In genomic region chr11:68335693-68336092, GRCh38 we compare ENCODE assay signal across 22 cellular contexts. TPM values are rescaled to one million over a fixed set of nuclear protein-coding genes. Genes with fewer than 3 reads are reported as not detected.
DNase-seq lines count a peak whose midpoint lies in the region; ATAC-seq and TF ChIP-seq lines count a peak whose summit lies in the region.
"Had no signal": no experiment of that assay in that cellular context is flagged by ENCODE, and none has a peak within 500 bp of the region (broad histone marks: within the 10 kb centered on the region; RNA-seq: fewer than 3 reads in every experiment).

No MANE protein-coding gene starts in this region.

- H3K27ac Mint-ChIP-seq in stimulated activated naive CD8-positive, alpha-beta T cell treated with anti-CD3 and anti-CD28 coated beads, Interleukin-15, amount 100 ng/mL, for 72 hours, result no peak overlapping the region
- peak overlapping the region in 2 of 3 experiments; percentile 8 to 12 for H3K27ac Mint-ChIP-seq in nephron
- H3K27ac Mint-ChIP-seq: activated T-helper 1 cell treated with anti-CD3 and anti-CD28 coated beads, Interleukin-12 subunit alpha, Interleukin-12 subunit beta, Interleukin-2, Interleukin-4 antibody, amounts not matched to agents 30 ng/mL and 10 ng/mL and 1 ng/mL, durations not matched to agents 14 hours and 24 hours and 36 hours; CD4-positive, alpha-beta memory T cell had no signal

- no peaks in the 10 kb centered on the region for H3K36me3 ChIP-seq in heart right ventricle
- H3K36me3 ChIP-seq: HAP-1, left lung had no signal

- WGBS in heart right ventricle, 2 donors, result 32 to 47% methylated on average over 8 of the region's 8 CpGs

- peaks cover 75% of the 10 kb centered on the region for H3K4me1 Mint-ChIP-seq in stimulated activated naive CD8-positive, alpha-beta T cell treated with anti-CD3 and anti-CD28 coated beads, Interleukin-15, amount 100 ng/mL, for 72 hours
- H3K4me1 Mint-ChIP-seq in nephron, result peaks cover 63% of the 10 kb centered on the region

- H3K9me3 Mint-ChIP-seq in stimulated activated naive CD8-positive, alpha-beta T cell treated with anti-CD3 and anti-CD28 coated beads, Interleukin-15, amount 100 ng/mL, for 72 hours, result no peaks in the 10 kb centered on the region
- H3K9me3 Mint-ChIP-seq in nephron, result no peaks in the 10 kb centered on the region
- H3K9me3 Mint-ChIP-seq: activated T-helper 1 cell treated with anti-CD3 and anti-CD28 coated beads, Interleukin-12 subunit alpha, Interleukin-12 subunit beta, Interleukin-2, Interleukin-4 antibody, amounts not matched to agents 30 ng/mL and 10 ng/mL and 1 ng/mL, durations not matched to agents 14 hours and 24 hours and 36 hours; CD4-positive, alpha-beta memory T cell; effector memory CD8-positive, alpha-beta T cell had no signal

- TF ChIP-seq CTCF in heart right ventricle (IDR thresholded peaks at IDR 0.05), result no peak
- TF ChIP-seq CTCF in nephron (IDR thresholded peaks at IDR 0.05; ENCODE audit: unreplicated experiment in 3 of 3), result no peak

- no peak overlapping the region for H3K4me3 ChIP-seq in heart right ventricle
- H3K4me3 ChIP-seq: body of pancreas, HAP-1, left lung had no signal

- DNase-seq in stimulated activated naive CD8-positive, alpha-beta T cell treated with anti-CD3 and anti-CD28 coated beads, Interleukin-15, amount 100 ng/mL, for 72 hours, result no peak
- DNase-seq in stimulated activated naive CD8-positive, alpha-beta T cell treated with anti-CD3 and anti-CD28 coated beads, Interleukin-15, Interleukin-2, amounts not matched to agents 100 U/mL and 50 U/mL, for 24 hours, result no peak
- DNase-seq in heart right ventricle, result no peak
- no peak for DNase-seq in NCI-H2171 (lab: John Stamatoyannopoulos, UW)
- no peak for DNase-seq in GM19240 (ENCODE audit: insufficient read length, low spot score)
- DNase-seq: body of pancreas; effector memory CD8-positive, alpha-beta T cell; GF-D8; glutamatergic neuron; left lung; NCI-H1048; NCI-H2029 treated with DMSO at 0.1 percent for 48 hours; T1000; trophoblast cell had no signal

- no peak overlapping the region for H3K4me3 Mint-ChIP-seq in stimulated activated naive CD8-positive, alpha-beta T cell treated with anti-CD3 and anti-CD28 coated beads, Interleukin-15, amount 100 ng/mL, for 72 hours
- H3K4me3 Mint-ChIP-seq in nephron, result no peak overlapping the region
- H3K4me3 Mint-ChIP-seq: activated T-helper 1 cell treated with anti-CD3 and anti-CD28 coated beads, Interleukin-12 subunit alpha, Interleukin-12 subunit beta, Interleukin-2, Interleukin-4 antibody, amounts not matched to agents 30 ng/mL and 10 ng/mL and 1 ng/mL, durations not matched to agents 14 hours and 24 hours and 36 hours; CD4-positive, alpha-beta memory T cell; effector memory CD8-positive, alpha-beta T cell had no signal

- H3K36me3 Mint-ChIP-seq in nephron (ENCODE audit: low read depth), result no peaks in the 10 kb centered on the region
- H3K36me3 Mint-ChIP-seq: CD4-positive, alpha-beta memory T cell had no signal

- intact Hi-C loops in heart right ventricle (cut with DNase I), result loop anchor here in 1 of 10 donors (5.0 kb wide), 1 partner anchor 37 kb away; no protein-coding TSS in a partner anchor

- no peaks in the 10 kb centered on the region for H3K27me3 ChIP-seq in heart right ventricle
- H3K27me3 ChIP-seq: body of pancreas, left lung had no signal

- H3K9me3 ChIP-seq in heart right ventricle, result peaks cover 0 to 3% (median 0%) of the 10 kb centered on the region in 11 donors
- H3K9me3 ChIP-seq: body of pancreas, HAP-1, left lung had no signal

- peaks cover 24 to 79% (median 64%) of the 10 kb centered on the region in 9 donors for H3K4me1 ChIP-seq in heart right ventricle
- H3K4me1 ChIP-seq: HAP-1 had no signal

- no peaks in the 10 kb centered on the region for H3K27me3 Mint-ChIP-seq in stimulated activated naive CD8-positive, alpha-beta T cell treated with anti-CD3 and anti-CD28 coated beads, Interleukin-15, amount 100 ng/mL, for 72 hours
- peaks cover 3% of the 10 kb centered on the region for H3K27me3 Mint-ChIP-seq in nephron (ENCODE audit: low read depth)
- H3K27me3 Mint-ChIP-seq: CD4-positive, alpha-beta memory T cell; effector memory CD8-positive, alpha-beta T cell had no signal

- peak; percentile 44 for ATAC-seq in stimulated activated naive CD8-positive, alpha-beta T cell treated with anti-CD3 and anti-CD28 coated beads, Interleukin-15, amount 100 ng/mL, for 72 hours
- ATAC-seq in stimulated activated naive CD8-positive, alpha-beta T cell treated with anti-CD3 and anti-CD28 coated beads, Interleukin-15, Interleukin-2, amounts not matched to agents 100 U/mL and 50 U/mL, for 24 hours, result no peak
- ATAC-seq in heart right ventricle (peak in 4 of 8 donors; percentile 15 to 62 (median 38)), GM18519 (IDR thresholded peaks at IDR 0.05; ENCODE audit: low FRiP score, unreplicated experiment) (no peak), HG02870 (IDR thresholded peaks at IDR 0.05; ENCODE audit: unreplicated experiment) (no peak)
- ATAC-seq: activated CD4-positive, CD25-positive, alpha-beta regulatory T cell treated with anti-CD3 and anti-CD28 coated beads, Interleukin-2, amount 50 U/mL, for 24 hours; body of pancreas; effector memory CD8-positive, alpha-beta T cell; left lung had no signal

- H3K27ac ChIP-seq in heart right ventricle, result peak overlapping the region in 6 of 10 donors; percentile 21 to 62 (median 24)
- H3K27ac ChIP-seq: body of pancreas, KMS-11, left lung had no signal

RNA-seq across cellular contexts. Expression of gene LRP5, which starts 23.3 kb away (rescaled TPM):
- total RNA-seq in heart right ventricle, result 10 to 100 TPM; 33.9 to 73.3 (median 46.3) TPM
- 10 to 100 TPM; 23.2 to 71.6 TPM for polyA plus RNA-seq in heart right ventricle

Comparison
In these comparisons a context has a peak if more than half of its experiments do, and no peak if none do; other contexts are left out.
1. H3K27ac Mint-ChIP-seq: peak in nephron (2 of 3); none in stimulated activated naive CD8-positive, alpha-beta T cell treated with anti-CD3 and anti-CD28 coated beads, Interleukin-15, amount 100 ng/mL, for 72 hours (0 of 2).